ENCODE assay signal across 21 cellular contexts in genomic region chr3:167798443-167798842, GRCh38.
DNase-seq lines count a peak whose midpoint lies in the region; ATAC-seq lines count a peak whose summit lies in the region.
"Had no signal": no experiment of that assay in that cellular context is flagged by ENCODE, and none has a peak within 500 bp of the region (broad histone marks: within the 10 kb centered on the region; RNA-seq: fewer than 3 reads in every experiment).

No MANE protein-coding gene starts in this region.

- ATAC-seq in GM21619 (IDR thresholded peaks at IDR 0.05; ENCODE audit: unreplicated experiment) (peak; percentile 75), HG03159 (IDR thresholded peaks at IDR 0.05; ENCODE audit: unreplicated experiment) (peak; percentile 84), HG03045 (IDR thresholded peaks at IDR 0.05; ENCODE audit: unreplicated experiment) (no peak), GM19467 (IDR thresholded peaks at IDR 0.05; ENCODE audit: unreplicated experiment) (no peak)
- ATAC-seq: natural killer cell had no signal

- DNase-seq in NOMO-1 treated with DMSO at 0.1 percent for 48 hours (lab: John Stamatoyannopoulos, UW; ENCODE audit: unreplicated experiment) (peak; percentile 14), NOMO-1 treated with dmso at 0.1 percent for 144 hours (lab: John Stamatoyannopoulos, UW; ENCODE audit: unreplicated experiment) (no peak), NCI-H82 (lab: John Stamatoyannopoulos, UW) (no peak), RPMI8226 (no peak)
- DNase-seq: 8988T; activated CD4-positive, alpha-beta T cell treated with anti-CD3 and anti-CD28 coated beads for 1 hour; activated effector memory CD4-positive, alpha-beta T cell treated with anti-CD3 and anti-CD28 coated beads, Interleukin-2, amount 50 U/mL, for 16 hours; amygdala; central memory CD4-positive, alpha-beta T cell; effector CD8-positive, alpha-beta T cell; Karpas-422; natural killer cell; NCI-H1417 treated with DMSO at 0.1 percent for 48 hours; SIG-M5; spleen; stimulated activated naive CD4-positive, alpha-beta T cell treated with Interleukin-2 at 50 U/mL for 16 hours; upper lobe of left lung had no signal

Comparison
In these comparisons a context has a peak if more than half of its experiments do, and no peak if none do; other contexts are left out.
1. ATAC-seq: peak in GM21619 (single experiment) and HG03159 (single experiment); none in HG03045 (single experiment) and GM19467 (single experiment).